In genomic region chr17:77022766-77023165, GRCh38 we compare ENCODE assay signal across 32 cellular contexts.
"Had no signal": no experiment of that assay in that cellular context is flagged by ENCODE, and none has a peak within 500 bp of the region (broad histone marks: within the 10 kb centered on the region; RNA-seq: fewer than 3 reads in every experiment).

No MANE protein-coding gene starts in this region.

- ATAC-seq: activated CD8-positive, alpha-beta T cell treated with anti-CD3 and anti-CD28 coated beads for 36 hours; activated naive CD4-positive, alpha-beta T cell treated with anti-CD3 and anti-CD28 coated beads, Interleukin-2, amount 50 U/mL, for 72 hours; body of pancreas had no signal

- H3K27ac Mint-ChIP-seq: activated B cell treated with CpG ODN at 0.5 μM for 24 hours; activated CD4-positive, alpha-beta memory T cell treated with anti-CD3 and anti-CD28 coated beads for 36 hours; activated CD4-positive, alpha-beta T cell treated with anti-CD3 and anti-CD28 coated beads, Interleukin-2, amount 10 ng/mL, durations not matched to agents 24 days and 14 days; activated CD8-positive, alpha-beta T cell treated with anti-CD3 and anti-CD28 coated beads for 36 hours; activated naive CD4-positive, alpha-beta T cell treated with anti-CD3 and anti-CD28 coated beads, Interleukin-2, amount 10 ng/mL, durations not matched to agents 7 days and 5 days; activated naive CD4-positive, alpha-beta T cell treated with anti-CD3 and anti-CD28 coated beads, Interleukin-2, amount 50 U/mL, for 72 hours; activated naive CD8-positive, alpha-beta T cell treated with anti-CD3 and anti-CD28 coated beads for 36 hours; activated T-helper 2 cell treated with anti-CD3 and anti-CD28 coated beads, Interferon-gamma antibody, Interleukin-2, Interleukin-4, amounts not matched to agents 10 μg/mL and 5 μg/mL and 100 μg/mL, durations not matched to agents 14 hours and 24 hours and 36 hours; T-helper 1 cell treated with Interleukin-12 subunit alpha and Interleukin-12 subunit beta and Interleukin-4 antibody, amounts not matched to agents 30 μg/mL and 1 μg/mL, for 36 hours; T-helper 2 cell treated with Interferon-gamma antibody and Interleukin-4, amounts not matched to agents 5 μg/mL and 100 μg/mL, for 36 hours had no signal

- H3K4me1 Mint-ChIP-seq: activated B cell treated with CpG ODN at 0.5 μM for 24 hours; activated CD4-positive, alpha-beta T cell treated with anti-CD3 and anti-CD28 coated beads, Interleukin-2, amount 10 ng/mL, durations not matched to agents 24 days and 14 days; activated naive CD4-positive, alpha-beta T cell treated with anti-CD3 and anti-CD28 coated beads, Interleukin-2, amount 10 ng/mL, durations not matched to agents 7 days and 5 days; activated naive CD8-positive, alpha-beta T cell treated with anti-CD3 and anti-CD28 coated beads for 36 hours had no signal

- H3K4me3 ChIP-seq: adrenal gland, body of pancreas, breast epithelium had no signal

- DNase-seq: activated B cell treated with CpG ODN at 0.5 μM for 24 hours; activated CD4-positive, alpha-beta memory T cell treated with anti-CD3 and anti-CD28 coated beads for 36 hours; activated CD4-positive, alpha-beta T cell treated with anti-CD3 and anti-CD28 coated beads for 4 hours; activated CD4-positive, alpha-beta T cell treated with anti-CD3 and anti-CD28 coated beads, Interleukin-2, amount 10 ng/mL, durations not matched to agents 24 days and 14 days; activated CD4-positive, alpha-beta T cell treated with anti-CD3 and anti-CD28 coated beads, Interleukin-2, amount 50 U/mL, for 1 hour; activated CD4-positive, alpha-beta T cell treated with anti-CD3 and anti-CD28 coated beads, Interleukin-2, amount 50 U/mL, for 4 hours; activated CD4-positive, CD25-positive, alpha-beta regulatory T cell treated with anti-CD3 and anti-CD28 coated beads, Interleukin-2, amount 50 U/mL, for 72 hours; activated CD8-positive, alpha-beta memory T cell treated with anti-CD3 and anti-CD28 coated beads, Interleukin-2, amount 50 U/mL, for 4 hours; activated CD8-positive, alpha-beta T cell treated with anti-CD3 and anti-CD28 coated beads for 36 hours; activated effector memory CD4-positive, alpha-beta T cell treated with Interleukin-2 at 50 U/mL for 16 hours; activated gamma-delta T cell; activated naive CD4-positive, alpha-beta T cell treated with anti-CD3 and anti-CD28 coated beads, Interleukin-2, amount 10 ng/mL, durations not matched to agents 7 days and 5 days; activated naive CD4-positive, alpha-beta T cell treated with Interleukin-2 at 50 U/mL for 16 hours; activated naive CD8-positive, alpha-beta T cell treated with anti-CD3 and anti-CD28 coated beads for 36 hours; activated T-cell treated with anti-CD3 and anti-CD28 coated beads for 4 hours; activated T-cell treated with anti-CD3 and anti-CD28 coated beads, Interleukin-2, amount 50 U/mL, for 1 hour; activated T-cell treated with anti-CD3 and anti-CD28 coated beads, Interleukin-2, amount 50 U/mL, for 48 hours; adrenal gland; amniotic stem cell; aorta; body of pancreas; brain microvascular endothelial cell; central memory CD4-positive, alpha-beta T cell; T-helper 1 cell; T-helper 2 cell; T-helper 9 cell had no signal

- H3K27me3 Mint-ChIP-seq: activated B cell treated with CpG ODN at 0.5 μM for 24 hours; activated CD4-positive, alpha-beta memory T cell treated with anti-CD3 and anti-CD28 coated beads for 36 hours; activated CD8-positive, alpha-beta T cell treated with anti-CD3 and anti-CD28 coated beads for 36 hours; activated naive CD8-positive, alpha-beta T cell treated with anti-CD3 and anti-CD28 coated beads for 36 hours had no signal

- H3K9me3 ChIP-seq: adrenal gland had no signal

- H3K36me3 Mint-ChIP-seq: activated CD4-positive, alpha-beta memory T cell treated with anti-CD3 and anti-CD28 coated beads for 36 hours; activated naive CD4-positive, alpha-beta T cell treated with anti-CD3 and anti-CD28 coated beads, Interleukin-2, amount 10 ng/mL, durations not matched to agents 7 days and 5 days; activated naive CD4-positive, alpha-beta T cell treated with anti-CD3 and anti-CD28 coated beads, Interleukin-2, amount 50 U/mL, for 72 hours; activated naive CD8-positive, alpha-beta T cell treated with anti-CD3 and anti-CD28 coated beads for 36 hours had no signal

- H3K4me3 Mint-ChIP-seq: activated B cell treated with CpG ODN at 0.5 μM for 24 hours; activated CD4-positive, alpha-beta memory T cell treated with anti-CD3 and anti-CD28 coated beads for 36 hours; activated CD4-positive, alpha-beta T cell treated with anti-CD3 and anti-CD28 coated beads, Interleukin-2, amount 10 ng/mL, durations not matched to agents 24 days and 14 days; activated CD8-positive, alpha-beta T cell treated with anti-CD3 and anti-CD28 coated beads for 36 hours; activated naive CD4-positive, alpha-beta T cell treated with anti-CD3 and anti-CD28 coated beads, Interleukin-2, amount 10 ng/mL, durations not matched to agents 7 days and 5 days; activated naive CD8-positive, alpha-beta T cell treated with anti-CD3 and anti-CD28 coated beads for 36 hours; T-helper 1 cell treated with Interleukin-12 subunit alpha and Interleukin-12 subunit beta and Interleukin-4 antibody, amounts not matched to agents 30 μg/mL and 1 μg/mL, for 36 hours; T-helper 2 cell treated with Interferon-gamma antibody and Interleukin-4, amounts not matched to agents 5 μg/mL and 100 μg/mL, for 36 hours had no signal

- H3K9me3 Mint-ChIP-seq: activated CD8-positive, alpha-beta T cell treated with anti-CD3 and anti-CD28 coated beads for 36 hours; activated T-helper 2 cell treated with anti-CD3 and anti-CD28 coated beads, Interferon-gamma antibody, Interleukin-2, Interleukin-4, amounts not matched to agents 10 μg/mL and 5 μg/mL and 100 μg/mL, durations not matched to agents 14 hours and 24 hours and 36 hours had no signal

- H3K4me1 ChIP-seq: adrenal gland, body of pancreas, breast epithelium had no signal

- H3K36me3 ChIP-seq: adrenal gland, brain microvascular endothelial cell, breast epithelium had no signal

- H3K27ac ChIP-seq: adrenal gland, body of pancreas, brain microvascular endothelial cell, breast epithelium, VCaP had no signal

- H3K27me3 ChIP-seq: adrenal gland, body of pancreas, brain microvascular endothelial cell, breast epithelium had no signal
